In the genomic region with DNA sequence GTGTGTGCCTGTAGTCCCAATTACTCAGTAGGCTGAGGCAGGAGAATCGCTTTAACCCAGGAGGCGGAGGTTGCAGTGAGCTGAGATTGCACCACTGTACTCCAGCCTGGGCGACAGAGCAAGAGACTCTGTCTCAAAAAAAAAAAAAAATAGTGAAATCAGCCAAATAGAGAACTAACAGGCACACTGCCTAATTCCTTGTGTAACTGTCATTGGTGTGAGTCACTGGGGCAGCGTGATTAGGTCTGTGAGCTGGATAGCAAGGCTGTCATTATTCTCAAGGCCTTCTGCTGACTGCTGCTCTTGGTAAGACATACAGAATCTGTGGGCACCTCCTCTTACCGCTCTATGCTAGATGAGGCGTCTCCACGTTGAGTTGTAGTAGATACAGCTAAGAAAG, we compare ENCODE assay signal across 9 cellular contexts.
DNase-seq lines count a peak whose midpoint lies in the region; ATAC-seq and TF ChIP-seq lines count a peak whose summit lies in the region.
"Had no signal": no experiment of that assay in that cellular context is flagged by ENCODE, and none has a peak within 500 bp of the region (broad histone marks: within the 10 kb centered on the region; RNA-seq: fewer than 3 reads in every experiment).

No MANE protein-coding gene starts in this region.

- peaks cover 3% of the 10 kb centered on the region for H3K36me3 Mint-ChIP-seq in chondrocyte (ENCODE audit: low read depth)

- peaks cover 48% of the 10 kb centered on the region for H3K4me1 Mint-ChIP-seq in chondrocyte (ENCODE audit: low read depth)

- 84 to 100% methylated on average over 1 to 3 of the region's 7 CpGs for WGBS in mesodermal cell (ENCODE audit: insufficient coverage in 2 of 2), 2 experiments

- in situ Hi-C loops in ACHN (cut with HindIII; ENCODE audit: low pct_ligation_motif_present, low pct_unique_long_range_greater_than_20kb, low sequenced_read_pairs): no loop called here

- H3K27me3 Mint-ChIP-seq in chondrocyte (ENCODE audit: low read depth): no peaks in the 10 kb centered on the region

- no peak overlapping the region for H3K4me3 ChIP-seq in mesodermal cell (ENCODE audit: extremely low read depth, insufficient read depth, low read length, poor library complexity, severe bottlenecking)

- DNase-seq in ACHN: peak; percentile 68
- DNase-seq in NCI-H1694 (lab: John Stamatoyannopoulos, UW): peak; percentile 25
- DNase-seq in chondrocyte (ENCODE audit: low spot score): no peak
- no peak for DNase-seq in posterior vena cava (ENCODE audit: low spot score)
- DNase-seq in NCI-H526 treated with DMSO at 0.1 percent for 48 hours (lab: John Stamatoyannopoulos, UW): no peak

- no peaks in the 10 kb centered on the region for H3K9me3 ChIP-seq in mesodermal cell (ENCODE audit: control insufficient read depth, low read length)

- H3K4me3 Mint-ChIP-seq in chondrocyte (ENCODE audit: unreplicated experiment): peak overlapping the region; percentile 29
- H3K4me3 Mint-ChIP-seq: central memory CD8-positive, alpha-beta T cell had no signal

- H3K9me3 Mint-ChIP-seq in chondrocyte (ENCODE audit: low read depth): no peaks in the 10 kb centered on the region
- H3K9me3 Mint-ChIP-seq: central memory CD8-positive, alpha-beta T cell had no signal

- no peak for TF ChIP-seq CTCF in chondrocyte (IDR thresholded peaks at IDR 0.05)

- H3K27ac ChIP-seq in mesodermal cell (ENCODE audit: low read depth, low read length, severe bottlenecking): peak overlapping the region; percentile 29

- no peak for ATAC-seq in GM18867 (IDR thresholded peaks at IDR 0.05; ENCODE audit: unreplicated experiment)
- no peak for ATAC-seq in GM21717 (IDR thresholded peaks at IDR 0.05; ENCODE audit: unreplicated experiment)

- peaks cover 30% of the 10 kb centered on the region for H3K4me1 ChIP-seq in mesodermal cell (ENCODE audit: control insufficient read depth, insufficient read depth, low read length, poor library complexity, severe bottlenecking)

- intact Hi-C loops in posterior vena cava (cut with DNase I): loop anchor here in 1 of 2 donors (10.0 kb wide), 2 partner anchors 89 to 269 kb away; a partner anchor contains a TSS

- no peaks in the 10 kb centered on the region for H3K36me3 ChIP-seq in mesodermal cell (ENCODE audit: control insufficient read depth, insufficient read depth, low read length)

- H3K27ac Mint-ChIP-seq in chondrocyte (ENCODE audit: unreplicated experiment): peak overlapping the region; percentile 93

Comparison
In these comparisons a context has a peak if more than half of its experiments do, and no peak if none do; other contexts are left out.
1. DNase-seq: peak in ACHN (single experiment) and NCI-H1694 (single experiment); none in chondrocyte (single experiment), posterior vena cava (single experiment) and NCI-H526 treated with DMSO at 0.1 percent for 48 hours (single experiment).